Comparison of ENCODE assay signal across 1 cellular context in the genomic region with DNA sequence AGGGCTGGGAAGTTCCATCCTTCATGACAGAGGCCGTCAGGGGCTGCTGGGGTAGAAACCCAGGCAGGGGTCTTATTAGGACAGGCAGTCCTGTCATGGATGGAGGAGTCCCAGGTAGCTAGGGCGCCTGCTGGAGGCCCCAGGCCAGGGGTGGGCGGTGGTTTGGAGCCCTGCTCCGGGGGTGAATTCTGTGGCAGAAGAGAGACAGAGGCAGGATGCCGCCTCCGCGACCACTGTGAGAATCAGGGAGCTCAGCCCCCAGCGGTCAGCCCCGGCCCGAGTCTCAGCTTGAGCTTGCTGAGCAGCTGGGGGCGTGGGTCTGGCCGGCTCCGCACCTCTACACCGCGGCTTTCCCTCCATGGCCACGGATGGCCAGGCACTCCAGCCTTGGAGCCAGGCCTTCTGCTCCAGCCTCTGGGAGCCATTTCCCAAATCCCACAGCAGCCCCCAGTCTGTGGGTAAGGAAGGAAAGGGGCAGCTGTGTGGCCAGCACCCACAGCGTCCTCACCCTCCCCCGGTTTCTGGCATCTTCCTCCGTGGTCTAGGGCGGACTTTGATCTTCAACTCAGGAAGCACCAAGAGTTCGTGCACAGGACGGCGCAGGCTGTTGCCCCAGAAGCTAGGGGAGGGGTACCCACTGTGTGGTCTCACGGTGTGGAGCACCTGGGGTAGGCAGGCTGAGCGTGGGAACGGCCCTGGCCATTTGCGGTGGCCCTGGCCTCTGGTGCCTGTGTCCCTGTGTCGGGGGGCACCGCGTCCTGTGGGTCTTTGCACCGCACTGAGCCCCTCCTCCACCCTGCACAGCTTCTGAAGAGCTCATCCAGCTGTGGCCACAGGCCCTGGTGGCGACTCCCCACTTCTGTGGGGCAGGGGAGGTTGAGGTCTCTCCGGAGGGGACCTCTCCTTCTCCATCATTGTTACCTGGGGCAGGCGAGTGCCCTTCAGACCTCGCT.
TF ChIP-seq lines count a peak whose summit lies in the region.

No MANE protein-coding gene starts in this region.

TF ChIP-seq in HepG2, 621 proteins besides CTCF, POLR2A, EP300 and RAD21 (continued from another document and continues in another):
- TF ChIP-seq ZSCAN12 (CRISPR knock-in tag; IDR thresholded peaks at IDR 0.05) = no peak
- no peak for TF ChIP-seq JUN (CRISPR knock-in tag; IDR thresholded peaks at IDR 0.05)
- TF ChIP-seq ZBTB20 (CRISPR knock-in tag; IDR thresholded peaks at IDR 0.05; ENCODE audit: borderline replicate concordance, low read depth) = peak; percentile 92
- TF ChIP-seq NR2F2 (IDR thresholded peaks at IDR 0.05; ENCODE audit: borderline replicate concordance, low read depth) = no peak; the same call in 1 of the 2 replicates
- TF ChIP-seq RNF2 (conservative IDR thresholded peaks at IDR 0.05; ENCODE audit: low read depth) = no peak
- TF ChIP-seq CEBPG (CRISPR knock-in tag; IDR thresholded peaks at IDR 0.05) = 0 out of 2 replicates have a peak, but pooled peaks have one; percentile 16
- TF ChIP-seq ZNF644 (CRISPR knock-in tag; IDR thresholded peaks at IDR 0.05; ENCODE audit: low read depth) = 0 out of 2 replicates have a peak, but pooled peaks have one; percentile 6
- TF ChIP-seq, protein P1, sequence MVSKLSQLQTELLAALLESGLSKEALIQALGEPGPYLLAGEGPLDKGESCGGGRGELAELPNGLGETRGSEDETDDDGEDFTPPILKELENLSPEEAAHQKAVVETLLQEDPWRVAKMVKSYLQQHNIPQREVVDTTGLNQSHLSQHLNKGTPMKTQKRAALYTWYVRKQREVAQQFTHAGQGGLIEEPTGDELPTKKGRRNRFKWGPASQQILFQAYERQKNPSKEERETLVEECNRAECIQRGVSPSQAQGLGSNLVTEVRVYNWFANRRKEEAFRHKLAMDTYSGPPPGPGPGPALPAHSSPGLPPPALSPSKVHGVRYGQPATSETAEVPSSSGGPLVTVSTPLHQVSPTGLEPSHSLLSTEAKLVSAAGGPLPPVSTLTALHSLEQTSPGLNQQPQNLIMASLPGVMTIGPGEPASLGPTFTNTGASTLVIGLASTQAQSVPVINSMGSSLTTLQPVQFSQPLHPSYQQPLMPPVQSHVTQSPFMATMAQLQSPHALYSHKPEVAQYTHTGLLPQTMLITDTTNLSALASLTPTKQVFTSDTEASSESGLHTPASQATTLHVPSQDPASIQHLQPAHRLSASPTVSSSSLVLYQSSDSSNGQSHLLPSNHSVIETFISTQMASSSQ (IDR thresholded peaks at IDR 0.05; ENCODE audit: low read depth) = no peak
- TF ChIP-seq, protein P1 (CRISPR knock-in tag; IDR thresholded peaks at IDR 0.05; ENCODE audit: borderline replicate concordance) = no peak
- TF ChIP-seq MAF1 (CRISPR knock-in tag; IDR thresholded peaks at IDR 0.05; ENCODE audit: borderline replicate concordance) = no peak
- no peak for TF ChIP-seq KLF11 (CRISPR knock-in tag; IDR thresholded peaks at IDR 0.05)
- no peak for TF ChIP-seq SMC3 (IDR thresholded peaks at IDR 0.05; ENCODE audit: low read length)
- no peak for TF ChIP-seq HMGA1 (CRISPR knock-in tag; conservative IDR thresholded peaks at IDR 0.05)
- TF ChIP-seq ZUFSP (CRISPR knock-in tag; IDR thresholded peaks at IDR 0.05; ENCODE audit: borderline replicate concordance) = no peak
- TF ChIP-seq SAFB2 (CRISPR knock-in tag; IDR thresholded peaks at IDR 0.05; ENCODE audit: borderline replicate concordance, low read depth) = no peak
- peak; percentile 77 for TF ChIP-seq ZNF263 (CRISPR knock-in tag; IDR thresholded peaks at IDR 0.05)
- no peak for TF ChIP-seq ZBTB3 (CRISPR knock-in tag; IDR thresholded peaks at IDR 0.05; ENCODE audit: borderline replicate concordance, low read depth)
- TF ChIP-seq, protein P2, sequence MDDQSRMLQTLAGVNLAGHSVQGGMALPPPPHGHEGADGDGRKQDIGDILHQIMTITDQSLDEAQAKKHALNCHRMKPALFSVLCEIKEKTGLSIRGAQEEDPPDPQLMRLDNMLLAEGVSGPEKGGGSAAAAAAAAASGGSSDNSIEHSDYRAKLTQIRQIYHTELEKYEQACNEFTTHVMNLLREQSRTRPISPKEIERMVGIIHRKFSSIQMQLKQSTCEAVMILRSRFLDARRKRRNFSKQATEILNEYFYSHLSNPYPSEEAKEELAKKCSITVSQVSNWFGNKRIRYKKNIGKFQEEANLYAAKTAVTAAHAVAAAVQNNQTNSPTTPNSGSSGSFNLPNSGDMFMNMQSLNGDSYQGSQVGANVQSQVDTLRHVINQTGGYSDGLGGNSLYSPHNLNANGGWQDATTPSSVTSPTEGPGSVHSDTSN (CRISPR knock-in tag; IDR thresholded peaks at IDR 0.05; ENCODE audit: borderline replicate concordance) = no peak
- TF ChIP-seq LCORL (IDR thresholded peaks at IDR 0.05) = no peak
- TF ChIP-seq LCORL (CRISPR knock-in tag; IDR thresholded peaks at IDR 0.05) = peak; percentile 85
- TF ChIP-seq, protein P3, sequence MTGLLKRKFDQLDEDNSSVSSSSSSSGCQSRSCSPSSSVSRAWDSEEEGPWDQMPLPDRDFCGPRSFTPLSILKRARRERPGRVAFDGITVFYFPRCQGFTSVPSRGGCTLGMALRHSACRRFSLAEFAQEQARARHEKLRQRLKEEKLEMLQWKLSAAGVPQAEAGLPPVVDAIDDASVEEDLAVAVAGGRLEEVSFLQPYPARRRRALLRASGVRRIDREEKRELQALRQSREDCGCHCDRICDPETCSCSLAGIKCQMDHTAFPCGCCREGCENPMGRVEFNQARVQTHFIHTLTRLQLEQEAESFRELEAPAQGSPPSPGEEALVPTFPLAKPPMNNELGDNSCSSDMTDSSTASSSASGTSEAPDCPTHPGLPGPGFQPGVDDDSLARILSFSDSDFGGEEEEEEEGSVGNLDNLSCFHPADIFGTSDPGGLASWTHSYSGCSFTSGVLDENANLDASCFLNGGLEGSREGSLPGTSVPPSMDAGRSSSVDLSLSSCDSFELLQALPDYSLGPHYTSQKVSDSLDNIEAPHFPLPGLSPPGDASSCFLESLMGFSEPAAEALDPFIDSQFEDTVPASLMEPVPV (CRISPR knock-in tag; IDR thresholded peaks at IDR 0.05) = no peak
- no peak for TF ChIP-seq ZNF34 (CRISPR knock-in tag; IDR thresholded peaks at IDR 0.05; ENCODE audit: borderline replicate concordance)
- TF ChIP-seq CCDC6 (CRISPR knock-in tag; IDR thresholded peaks at IDR 0.05) = no peak
- no peak for TF ChIP-seq ZBTB43 (CRISPR knock-in tag; conservative IDR thresholded peaks at IDR 0.05)
- peak; percentile 71 for TF ChIP-seq ELF3 (CRISPR knock-in tag; IDR thresholded peaks at IDR 0.05)
- no peak for TF ChIP-seq NR1H2 (CRISPR knock-in tag; IDR thresholded peaks at IDR 0.05; ENCODE audit: borderline replicate concordance, low read depth)
- TF ChIP-seq, protein P4, sequence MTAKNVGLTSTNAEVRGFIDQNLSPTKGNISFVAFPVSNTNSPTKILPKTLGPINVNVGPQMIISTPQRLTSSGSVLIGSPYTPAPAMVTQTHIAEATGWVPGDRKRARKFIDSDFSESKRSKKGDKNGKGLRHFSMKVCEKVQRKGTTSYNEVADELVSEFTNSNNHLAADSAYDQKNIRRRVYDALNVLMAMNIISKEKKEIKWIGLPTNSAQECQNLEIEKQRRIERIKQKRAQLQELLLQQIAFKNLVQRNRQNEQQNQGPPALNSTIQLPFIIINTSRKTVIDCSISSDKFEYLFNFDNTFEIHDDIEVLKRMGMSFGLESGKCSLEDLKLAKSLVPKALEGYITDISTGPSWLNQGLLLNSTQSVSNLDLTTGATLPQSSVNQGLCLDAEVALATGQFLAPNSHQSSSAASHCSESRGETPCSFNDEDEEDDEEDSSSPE (CRISPR knock-in tag; IDR thresholded peaks at IDR 0.05) = no peak
- TF ChIP-seq, protein P5, sequence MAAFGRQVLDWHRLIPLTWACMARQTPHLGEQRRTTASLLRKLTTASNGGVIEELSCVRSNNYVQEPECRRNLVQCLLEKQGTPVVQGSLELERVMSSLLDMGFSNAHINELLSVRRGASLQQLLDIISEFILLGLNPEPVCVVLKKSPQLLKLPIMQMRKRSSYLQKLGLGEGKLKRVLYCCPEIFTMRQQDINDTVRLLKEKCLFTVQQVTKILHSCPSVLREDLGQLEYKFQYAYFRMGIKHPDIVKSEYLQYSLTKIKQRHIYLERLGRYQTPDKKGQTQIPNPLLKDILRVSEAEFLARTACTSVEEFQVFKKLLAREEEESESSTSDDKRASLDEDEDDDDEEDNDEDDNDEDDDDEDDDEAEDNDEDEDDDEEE (CRISPR knock-in tag; IDR thresholded peaks at IDR 0.05) = 0 out of 2 replicates have a peak, but pooled peaks have one; percentile 59
- no peak for TF ChIP-seq ZSCAN31 (CRISPR knock-in tag; IDR thresholded peaks at IDR 0.05; ENCODE audit: low read depth)
- TF ChIP-seq SMAD9 (CRISPR knock-in tag; IDR thresholded peaks at IDR 0.05) = no peak
- no peak for TF ChIP-seq PREB (CRISPR knock-in tag; IDR thresholded peaks at IDR 0.05)
- TF ChIP-seq, protein P6, sequence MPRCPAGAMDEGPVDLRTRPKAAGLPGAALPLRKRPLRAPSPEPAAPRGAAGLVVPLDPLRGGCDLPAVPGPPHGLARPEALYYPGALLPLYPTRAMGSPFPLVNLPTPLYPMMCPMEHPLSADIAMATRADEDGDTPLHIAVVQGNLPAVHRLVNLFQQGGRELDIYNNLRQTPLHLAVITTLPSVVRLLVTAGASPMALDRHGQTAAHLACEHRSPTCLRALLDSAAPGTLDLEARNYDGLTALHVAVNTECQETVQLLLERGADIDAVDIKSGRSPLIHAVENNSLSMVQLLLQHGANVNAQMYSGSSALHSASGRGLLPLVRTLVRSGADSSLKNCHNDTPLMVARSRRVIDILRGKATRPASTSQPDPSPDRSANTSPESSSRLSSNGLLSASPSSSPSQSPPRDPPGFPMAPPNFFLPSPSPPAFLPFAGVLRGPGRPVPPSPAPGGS (CRISPR knock-in tag; IDR thresholded peaks at IDR 0.05) = no peak
- TF ChIP-seq MXD4 (CRISPR knock-in tag; IDR thresholded peaks at IDR 0.05) = no peak
- TF ChIP-seq BRCA1 (CRISPR knock-in tag; IDR thresholded peaks at IDR 0.05) = no peak
- TF ChIP-seq, protein P7, sequence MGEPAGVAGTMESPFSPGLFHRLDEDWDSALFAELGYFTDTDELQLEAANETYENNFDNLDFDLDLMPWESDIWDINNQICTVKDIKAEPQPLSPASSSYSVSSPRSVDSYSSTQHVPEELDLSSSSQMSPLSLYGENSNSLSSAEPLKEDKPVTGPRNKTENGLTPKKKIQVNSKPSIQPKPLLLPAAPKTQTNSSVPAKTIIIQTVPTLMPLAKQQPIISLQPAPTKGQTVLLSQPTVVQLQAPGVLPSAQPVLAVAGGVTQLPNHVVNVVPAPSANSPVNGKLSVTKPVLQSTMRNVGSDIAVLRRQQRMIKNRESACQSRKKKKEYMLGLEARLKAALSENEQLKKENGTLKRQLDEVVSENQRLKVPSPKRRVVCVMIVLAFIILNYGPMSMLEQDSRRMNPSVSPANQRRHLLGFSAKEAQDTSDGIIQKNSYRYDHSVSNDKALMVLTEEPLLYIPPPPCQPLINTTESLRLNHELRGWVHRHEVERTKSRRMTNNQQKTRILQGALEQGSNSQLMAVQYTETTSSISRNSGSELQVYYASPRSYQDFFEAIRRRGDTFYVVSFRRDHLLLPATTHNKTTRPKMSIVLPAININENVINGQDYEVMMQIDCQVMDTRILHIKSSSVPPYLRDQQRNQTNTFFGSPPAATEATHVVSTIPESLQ (CRISPR knock-in tag; conservative IDR thresholded peaks at IDR 0.05) = no peak
